ENCODE assay signal across 8 cellular contexts in genomic region chr2:213284105-213285090, GRCh38. TPM values are rescaled to one million over a fixed set of nuclear protein-coding genes. Genes with fewer than 3 reads are reported as not detected.
DNase-seq lines count a peak whose midpoint lies in the region; ATAC-seq, FAIRE-seq and TF ChIP-seq lines count a peak whose summit lies in the region.

Gene SPAG16 (plus strand): TSS chr2:213284464.

- H3K27me3 ChIP-seq in AG04450 (ENCODE audit: control insufficient read depth, insufficient read depth, low read length) (no peaks in the 10 kb centered on the region), dorsolateral prefrontal cortex (no peaks in the 10 kb centered on the region), HepG2 (ENCODE audit: control insufficient read depth in 1 of 2, insufficient read depth in 2 of 2, low read length in 2 of 2) (no peaks in the 10 kb centered on the region; a peak in 1 of 5 replicates)

- H3K27ac ChIP-seq in AG04450 (ENCODE audit: low read depth, low read length), result no peak within 1 kb of the TSS
- peak within 1 kb of the TSS in 56 of 59 donors; percentile 5 to 85 (median 72) for H3K27ac ChIP-seq in dorsolateral prefrontal cortex
- peak within 1 kb of the TSS; percentile 68 for H3K27ac ChIP-seq in HepG2 (ENCODE audit: extremely low read length, insufficient read depth, low read length)

- H3K4me2 ChIP-seq in HepG2 (ENCODE audit: low read depth, low read length), result peak within 1 kb of the TSS; percentile 88

- BruUV-seq in HepG2 (replicated peaks; lab: Mats Ljungman, UMichigan), result TSS peak; percentile 63

- H3K79me2 ChIP-seq in HepG2 (ENCODE audit: insufficient read depth, low read length), result peaks cover 4% of the 10 kb centered on the region

- intact Hi-C loops in dorsolateral prefrontal cortex (cut with DNase I), result no loop called here
- intact Hi-C loops in HepG2 (cut with micrococcal nuclease; ENCODE audit: unreplicated experiment), result loop anchor here (1.0 kb wide), 2 partner anchors 45 to 133 kb away; partner anchors contain the start of gene IKZF2

- H3K9me3 ChIP-seq in AG04450 (ENCODE audit: control insufficient read depth, insufficient read depth, low read length), result no peaks in the 10 kb centered on the region
- no peaks in the 10 kb centered on the region for H3K9me3 ChIP-seq in HepG2 (ENCODE audit: low read length)

- peak; percentile 96 for DNase-seq in AG04450 (ENCODE audit: low read depth, low spot score)
- peak; percentile 96 for DNase-seq in NCI-H460 (ENCODE audit: extremely low read depth, low read depth)
- peak; percentile 97 to 98 for DNase-seq in activated CD4-positive, alpha-beta T cell treated with anti-CD3 and anti-CD28 coated beads, Interleukin-2, amount 50 U/mL, for 48 hours
- peak; percentile 93 to 99 (median 98) for DNase-seq in dorsolateral prefrontal cortex
- DNase-seq in HepG2 (ENCODE audit: low spot score), result peak; percentile 99
- peak; percentile 95 for DNase-seq in stimulated activated CD4-positive, alpha-beta T cell treated with anti-CD3 and anti-CD28 coated beads, Interleukin-2, amount 100 ng/mL, for 48 hours

- H3K4me3 ChIP-seq in AG04450 (ENCODE audit: low read depth, low read length) (peak within 1 kb of the TSS; percentile 93), dorsolateral prefrontal cortex (peak within 1 kb of the TSS; percentile 59 to 98 (median 86)), HepG2 (replicated peaks in 1 of 3; ENCODE audit: insufficient read depth in 1 of 3, low read depth in 2 of 3, low read length in 3 of 3) (peak within 1 kb of the TSS; percentile 76 to 87 (median 83))

- in situ Hi-C loops in HepG2 (cut with HindIII; ENCODE audit: extremely low pct_ligation_motif_present, low pct_unique_long_range_greater_than_20kb), result no loop called here

- POLR2A ChIA-PET in AG04450 (lab: Yijun Ruan, JAX) (interaction anchor here (0.6 to 0.8 kb wide), 5 partner anchors 8 to 550 kb away, joined by 3 to 5 read pairs (median 3); no protein-coding TSS in a partner anchor), HepG2 (lab: Yijun Ruan, JAX) (interaction anchor here (0.8 to 1.8 kb wide), 8 partner anchors 9 to 133 kb away, joined by 3 to 8 read pairs (median 4); partner anchors contain the start of gene IKZF2)

- TF ChIP-seq EP300 in HepG2 (IDR thresholded peaks at IDR 0.05; ENCODE audit: low read depth in 2 of 2, low read length in 2 of 2) (peak; percentile 37 to 50; a peak in 2 of 4 replicates), HepG2 (CRISPR knock-in tag; IDR thresholded peaks at IDR 0.05; ENCODE audit: borderline replicate concordance) (0 out of 2 replicates have a peak, but pooled peaks have one; percentile 50)

- TF ChIP-seq RAD21 in HepG2 (CRISPR knock-in tag; IDR thresholded peaks at IDR 0.05), result peak; percentile 57; the same call in 1 of the 2 replicates

- ATAC-seq in GM18873 (IDR thresholded peaks at IDR 0.05; ENCODE audit: low FRiP score, unreplicated experiment), result peak; percentile 99
- ATAC-seq in HG03139 (IDR thresholded peaks at IDR 0.05; ENCODE audit: unreplicated experiment), result peak; percentile 100
- peak; percentile 99 for ATAC-seq in HepG2

- peak within 1 kb of the TSS; percentile 80 for H3K9ac ChIP-seq in HepG2 (ENCODE audit: insufficient read depth, low read depth, low read length)

- FAIRE-seq in HepG2 (lab: Jason Lieb, UNC), result peak; percentile 92

- TF ChIP-seq CTCF in AG04450 (IDR thresholded peaks at IDR 0.05; ENCODE audit: low read depth, low read length), result no peak
- TF ChIP-seq CTCF in dorsolateral prefrontal cortex (IDR thresholded peaks at IDR 0.05 in 54 of 56, conservative IDR thresholded peaks at IDR 0.05 in 2 of 56; ENCODE audit: low read depth in 1 of 56, partially characterized antibody in 56 of 56), result peak in 21 of 56 donors; percentile 8 to 50 (median 24)
- no peak; the same call in 1 of the 2 replicates for TF ChIP-seq CTCF in HepG2 (CRISPR knock-in tag; IDR thresholded peaks at IDR 0.05)

- no peaks in the 10 kb centered on the region for H4K20me1 ChIP-seq in HepG2 (ENCODE audit: insufficient read depth, low read length)

- CTCF ChIA-PET in AG04450 (lab: Charles Lee), result interaction anchor here (0.5 to 1.6 kb wide), 8 partner anchors 10 to 1986 kb away, joined by 3 to 5 read pairs (median 3); no protein-coding TSS in a partner anchor
- CTCF ChIA-PET in HepG2 (lab: Yijun Ruan, JAX; ENCODE audit: low intra/inter-chr PET ratio, low total read pairs), result no interaction called here

- 1% methylated on average over 45 of the region's 59 CpGs for WGBS in HepG2 (ENCODE audit: low lambda C conversion rate)

- H2AFZ ChIP-seq in HepG2 (ENCODE audit: low read length), result peak within 1 kb of the TSS; percentile 86

- peaks cover 31% of the 10 kb centered on the region for H3K4me1 ChIP-seq in HepG2 (ENCODE audit: insufficient read depth, low read length)

- TF ChIP-seq POLR2A in HepG2 (IDR thresholded peaks at IDR 0.05; ENCODE audit: insufficient read depth in 1 of 2, low read depth in 2 of 2, low read length in 2 of 2), result peak; percentile 82 to 89

- H3K36me3 ChIP-seq in HepG2 (replicated peaks in 1 of 2; ENCODE audit: control insufficient read depth in 1 of 2, insufficient read depth in 2 of 2, low read length in 2 of 2), result no peaks in the 10 kb centered on the region

TF ChIP-seq in HepG2, 621 proteins besides CTCF, POLR2A, EP300 and RAD21 (continues in another document):
- TF ChIP-seq ZNF256 (CRISPR knock-in tag; conservative IDR thresholded peaks at IDR 0.05) (peak; percentile 78; the same call in 1 of the 2 replicates), KDM5B (CRISPR knock-in tag; IDR thresholded peaks at IDR 0.05; ENCODE audit: borderline replicate concordance) (peak; percentile 98; the same call in 1 of the 2 replicates), ZSCAN22 (CRISPR knock-in tag; IDR thresholded peaks at IDR 0.05) (peak; percentile 69; the same call in 1 of the 2 replicates), SRF (IDR thresholded peaks at IDR 0.05; ENCODE audit: low read depth, low read length) (peak; percentile 49; the same call in 1 of the 2 replicates), XBP1 (CRISPR knock-in tag; IDR thresholded peaks at IDR 0.05) (no peak)
- TF ChIP-seq, protein P1, sequence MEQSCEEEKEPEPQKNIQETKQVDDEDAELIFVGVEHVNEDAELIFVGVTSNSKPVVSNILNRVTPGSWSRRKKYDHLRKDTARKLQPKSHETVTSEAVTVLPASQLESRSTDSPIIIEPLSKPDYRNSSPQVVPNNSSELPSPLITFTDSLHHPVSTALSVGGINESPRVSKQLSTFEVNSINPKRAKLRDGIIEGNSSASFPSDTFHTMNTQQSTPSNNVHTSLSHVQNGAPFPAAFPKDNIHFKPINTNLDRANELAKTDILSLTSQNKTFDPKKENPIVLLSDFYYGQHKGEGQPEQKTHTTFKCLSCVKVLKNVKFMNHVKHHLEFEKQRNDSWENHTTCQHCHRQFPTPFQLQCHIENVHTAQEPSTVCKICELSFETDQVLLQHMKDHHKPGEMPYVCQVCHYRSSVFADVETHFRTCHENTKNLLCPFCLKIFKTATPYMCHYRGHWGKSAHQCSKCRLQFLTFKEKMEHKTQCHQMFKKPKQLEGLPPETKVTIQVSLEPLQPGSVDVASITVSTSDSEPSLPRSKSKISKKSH (CRISPR knock-in tag; IDR thresholded peaks at IDR 0.05; ENCODE audit: borderline replicate concordance), result peak; percentile 96
- TF ChIP-seq, protein P2, sequence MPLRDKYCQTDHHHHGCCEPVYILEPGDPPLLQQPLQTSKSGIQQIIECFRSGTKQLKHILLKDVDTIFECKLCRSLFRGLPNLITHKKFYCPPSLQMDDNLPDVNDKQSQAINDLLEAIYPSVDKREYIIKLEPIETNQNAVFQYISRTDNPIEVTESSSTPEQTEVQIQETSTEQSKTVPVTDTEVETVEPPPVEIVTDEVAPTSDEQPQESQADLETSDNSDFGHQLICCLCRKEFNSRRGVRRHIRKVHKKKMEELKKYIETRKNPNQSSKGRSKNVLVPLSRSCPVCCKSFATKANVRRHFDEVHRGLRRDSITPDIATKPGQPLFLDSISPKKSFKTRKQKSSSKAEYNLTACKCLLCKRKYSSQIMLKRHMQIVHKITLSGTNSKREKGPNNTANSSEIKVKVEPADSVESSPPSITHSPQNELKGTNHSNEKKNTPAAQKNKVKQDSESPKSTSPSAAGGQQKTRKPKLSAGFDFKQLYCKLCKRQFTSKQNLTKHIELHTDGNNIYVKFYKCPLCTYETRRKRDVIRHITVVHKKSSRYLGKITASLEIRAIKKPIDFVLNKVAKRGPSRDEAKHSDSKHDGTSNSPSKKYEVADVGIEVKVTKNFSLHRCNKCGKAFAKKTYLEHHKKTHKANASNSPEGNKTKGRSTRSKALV (CRISPR knock-in tag; IDR thresholded peaks at IDR 0.05), result 0 out of 2 replicates have a peak, but pooled peaks have one; percentile 16

RNA-seq across cellular contexts. Expression of gene SPAG16, which starts in this region (rescaled TPM):
- polyA plus RNA-seq in AG04450 (2011; rRNA removed) (17.9 and 28.1 TPM in 2 replicates), HepG2 (2011; rRNA removed) (7.6 and 9.6 TPM in 2 replicates)
- 5.1 and 10.0 TPM in 2 replicates for polyA minus RNA-seq in AG04450 (2011; rRNA and poly(A)+ RNA removed)
- total RNA-seq in NCI-H460 (2014; rRNA removed; shearing (Covaris generic)), result 19.5 and 27.3 TPM in 2 replicates
- polyA plus RNA-seq in NCI-H460 (2014; cell fraction: nucleus; rRNA removed), result 18.0 and 18.2 TPM in 2 replicates
- total RNA-seq in dorsolateral prefrontal cortex (10 to 100 TPM; 33.2 to 69.4 (median 50.6) TPM), HepG2 (2016; rRNA removed; fragmentation: Illumina TruSeq; extraction: Trizol) (22.3 and 26.5 TPM in 2 replicates)
- total RNA-seq in HepG2 (2016; cell fraction: cytosol; rRNA removed; fragmentation: Illumina TruSeq; extraction: Trizol; ENCODE audit: low read depth), result 123 and 142 TPM in 2 replicates
- 24.8 and 24.9 TPM in 2 replicates for total RNA-seq in HepG2 (2016; cell fraction: insoluble cytoplasmic fraction; rRNA removed; fragmentation: Illumina TruSeq; extraction: Trizol)
- 41.1 and 45.7 TPM in 2 replicates for total RNA-seq in HepG2 (2016; cell fraction: membrane; rRNA removed; fragmentation: Illumina TruSeq; extraction: Trizol)
- total RNA-seq in HepG2 (2016; cell fraction: nucleus; rRNA removed; fragmentation: Illumina TruSeq; extraction: Trizol), result 21.2 and 24.6 TPM in 2 replicates
- 8.1 and 9.2 TPM in 2 replicates for polyA plus RNA-seq in HepG2 (2011; cell fraction: cytosol; rRNA removed)
- 4.7 and 6.1 TPM in 2 replicates for polyA plus RNA-seq in HepG2 (2011; cell fraction: nucleus; rRNA removed)
- polyA plus RNA-seq in HepG2 (2012), result 10.5 and 15.9 TPM in 2 replicates
- 7.2 and 9.7 TPM in 2 replicates for polyA plus RNA-seq in HepG2 (2016; cell fraction: cytosol; fragmentation: Illumina TruSeq; extraction: Trizol; ENCODE audit: low read depth)
- 25.7 and 30.8 TPM in 2 replicates for polyA plus RNA-seq in HepG2 (2016; cell fraction: insoluble cytoplasmic fraction; fragmentation: Illumina TruSeq; extraction: Trizol; ENCODE audit: low read depth)
- polyA plus RNA-seq in HepG2 (2016; cell fraction: membrane; fragmentation: Illumina TruSeq; extraction: Trizol; ENCODE audit: low read depth), result 11.7 and 12.5 TPM in 2 replicates
- 23.4 and 24.3 TPM in 2 replicates for polyA plus RNA-seq in HepG2 (2016; cell fraction: nucleus; fragmentation: Illumina TruSeq; extraction: Trizol; ENCODE audit: insufficient read depth, low read depth)
- 1.3 and 3.1 TPM in 2 replicates for polyA minus RNA-seq in HepG2 (2011; rRNA and poly(A)+ RNA removed; ENCODE audit: low replicate concordance)
- polyA minus RNA-seq in HepG2 (2011; cell fraction: cytosol; rRNA and poly(A)+ RNA removed), result 10.3 and 11.1 TPM in 2 replicates
- 21.1 and 29.0 TPM in 2 replicates for polyA minus RNA-seq in HepG2 (2011; cell fraction: nucleus; rRNA and poly(A)+ RNA removed)
